In genomic region chr20:31560094-31560899, GRCh38 we compare ENCODE assay signal across 8 cellular contexts. TPM values are rescaled to one million over a fixed set of nuclear protein-coding genes. Genes with fewer than 3 reads are reported as not detected.
DNase-seq lines count a peak whose midpoint lies in the region; ATAC-seq, FAIRE-seq and TF ChIP-seq lines count a peak whose summit lies in the region.

No MANE protein-coding gene starts in this region.

- H3K4me1 ChIP-seq in BLaER1, result no peaks in the 10 kb centered on the region
- peaks cover 0 to 7% (median 4%) of the 10 kb centered on the region in 4 donors for H3K4me1 ChIP-seq in liver (ENCODE audit: control insufficient read depth in 4 of 4, insufficient read depth in 4 of 4, low read length in 3 of 4)

- no peak for ATAC-seq in GM21367 (IDR thresholded peaks at IDR 0.05; ENCODE audit: unreplicated experiment)

- H3K36me3 ChIP-seq in BLaER1, result peaks cover 83% of the 10 kb centered on the region
- peaks cover 11 to 35% (median 23%) of the 10 kb centered on the region in 4 donors for H3K36me3 ChIP-seq in liver (ENCODE audit: control insufficient read depth in 4 of 4, insufficient read depth in 3 of 4, low read depth in 1 of 4, low read length in 3 of 4)

- FAIRE-seq in GM19239 (lab: Jason Lieb, UNC), result no peak

- H3K9ac ChIP-seq in BLaER1, result peak overlapping the region; percentile 19; the same call in 1 of the 2 replicates
- H3K9ac ChIP-seq in liver (ENCODE audit: low read depth in 1 of 2, low read length in 2 of 2), result no peak overlapping the region

- H3K27me3 ChIP-seq in BLaER1, result no peaks in the 10 kb centered on the region
- H3K27me3 ChIP-seq in liver (ENCODE audit: control insufficient read depth in 4 of 4, insufficient read depth in 4 of 4, low read length in 3 of 4), result no peaks in the 10 kb centered on the region

- TF ChIP-seq RAD21 in liver (IDR thresholded peaks at IDR 0.05), result peak; percentile 77 to 84

- DNase-seq in GM19239 (ENCODE audit: insufficient read length, low spot score) (peak; percentile 40), NCI-H2196 treated with DMSO at 0.1 percent for 48 hours (lab: John Stamatoyannopoulos, UW; ENCODE audit: unreplicated experiment) (peak; percentile 51), choroid plexus epithelial cell (ENCODE audit: low read depth) (peak; percentile 93)
- peak; percentile 69 to 72 for DNase-seq in activated CD4-positive, alpha-beta T cell treated with anti-CD3 and anti-CD28 coated beads for 4 hours
- DNase-seq in stimulated activated CD4-positive, alpha-beta T cell treated with anti-CD3 and anti-CD28 coated beads, TNF-alpha, amount 100 ng/mL, for 4 hours (ENCODE audit: low read depth in 3 of 3), result peak; percentile 44 to 54 (median 53)

- 31% methylated on average over 7 of the region's 7 CpGs for WGBS in liver

- H3K9me3 ChIP-seq in BLaER1 (no peaks in the 10 kb centered on the region), liver (ENCODE audit: control insufficient read depth in 4 of 4, low read length in 3 of 4) (no peaks in the 10 kb centered on the region)

- H4K20me1 ChIP-seq in BLaER1, result peaks cover 12% of the 10 kb centered on the region; the same call in 1 of the 2 replicates

- TF ChIP-seq CTCF in choroid plexus epithelial cell (conservative IDR thresholded peaks at IDR 0.05; ENCODE audit: low read depth, low read length) (peak; percentile 97), liver (IDR thresholded peaks at IDR 0.05; ENCODE audit: low read depth, low read length, missing input control) (peak; percentile 85)

- H3K27ac ChIP-seq in BLaER1 (peak overlapping the region; percentile 33; the same call in 1 of the 2 replicates), liver (ENCODE audit: low read depth in 1 of 2, low read length in 2 of 2) (peak overlapping the region in 1 of 2 donors; percentile 46)

- H3K4me3 ChIP-seq in BLaER1 (no peak overlapping the region), choroid plexus epithelial cell (ENCODE audit: low read depth, low read length) (no peak overlapping the region), liver (ENCODE audit: low read depth in 1 of 3, low read length in 3 of 3) (no peak overlapping the region)

- H3K4me2 ChIP-seq in BLaER1, result no peak overlapping the region

TF ChIP-seq in liver, 16 proteins besides CTCF, POLR2A, EP300 and RAD21:
- TF ChIP-seq JUND (IDR thresholded peaks at IDR 0.05) (no peak), RXRA (IDR thresholded peaks at IDR 0.05) (peak in 1 of 2 donors; percentile 21)

RNA-seq across cellular contexts. Expression of gene ID1, which starts 44.8 kb away (rescaled TPM):
- 100 to 1,000 TPM in 1 of 2 donors, 10 to 100 TPM in 1; 46.4 to 117 TPM for total RNA-seq in liver
- polyA plus RNA-seq in liver, result 10 to 100 TPM; 33.9 to 96.1 TPM

RNA-seq across cellular contexts. Expression of gene HM13, which starts 46.1 kb away (rescaled TPM):
- total RNA-seq in liver, result 10 to 100 TPM; 57.6 to 96.1 TPM
- polyA plus RNA-seq in liver, result 100 to 1,000 TPM; 102 to 210 TPM

Comparison
In these comparisons a context has a peak if more than half of its experiments do, and no peak if none do; other contexts are left out.
1. DNase-seq: peak in every context shown above with its lines; median percentile 93 in choroid plexus epithelial cell; 70 in activated CD4-positive, alpha-beta T cell treated with anti-CD3 and anti-CD28 coated beads for 4 hours; 53 in stimulated activated CD4-positive, alpha-beta T cell treated with anti-CD3 and anti-CD28 coated beads, TNF-alpha, amount 100 ng/mL, for 4 hours; 51 in NCI-H2196 treated with DMSO at 0.1 percent for 48 hours; 40 in GM19239.